27 cellular contexts compared by ENCODE assay signal in genomic region chr12:971991-972390, GRCh38.
"Had no signal": no experiment of that assay in that cellular context is flagged by ENCODE, and none has a peak within 500 bp of the region (broad histone marks: within the 10 kb centered on the region; RNA-seq: fewer than 3 reads in every experiment).

No MANE protein-coding gene starts in this region.

- H3K27ac ChIP-seq: colonic mucosa, coronary artery, dorsolateral prefrontal cortex, epithelial cell of prostate, esophagus muscularis mucosa, esophagus squamous epithelium, foreskin keratinocyte, gastrocnemius medialis, gastroesophageal sphincter, heart left ventricle, heart right ventricle had no signal

- FAIRE-seq: colon, endometrium, endothelial cell of umbilical vein, frontal cortex had no signal

- H3K4me3 ChIP-seq: colonic mucosa, coronary artery, dorsolateral prefrontal cortex, esophagus muscularis mucosa, esophagus squamous epithelium, gastrocnemius medialis, gastroesophageal sphincter, heart left ventricle, heart right ventricle had no signal

- H3K4me1 ChIP-seq: colonic mucosa, esophagus muscularis mucosa, esophagus squamous epithelium, foreskin keratinocyte, gastrocnemius medialis, gastroesophageal sphincter, heart right ventricle had no signal

- DNase-seq: colonic mucosa; cortex of kidney; dermis blood vessel endothelial cell; dorsolateral prefrontal cortex; effector CD4-positive, alpha-beta T cell; effector CD8-positive, alpha-beta T cell; effector memory CD4-positive, alpha-beta T cell; effector memory CD8-positive, alpha-beta T cell; endodermal cell; erythroblast; esophagus squamous epithelium; foreskin fibroblast; foreskin keratinocyte; foreskin melanocyte; gastrocnemius medialis; glutamatergic neuron; head of caudate nucleus; heart left ventricle; heart right ventricle had no signal

- H3K9me3 ChIP-seq: colonic mucosa, esophagus muscularis mucosa, esophagus squamous epithelium, gastrocnemius medialis, gastroesophageal sphincter, heart left ventricle, heart right ventricle had no signal

- H3K27me3 ChIP-seq: colonic mucosa, dorsolateral prefrontal cortex, esophagus muscularis mucosa, esophagus squamous epithelium, foreskin keratinocyte, gastrocnemius medialis, gastroesophageal sphincter, heart left ventricle, heart right ventricle had no signal

- H3K36me3 ChIP-seq: colonic mucosa, heart right ventricle had no signal
